In genomic region chr10:64191304-64191703, GRCh38 we compare ENCODE assay signal across 20 cellular contexts.
"Had no signal": no experiment of that assay in that cellular context is flagged by ENCODE, and none has a peak within 500 bp of the region (broad histone marks: within the 10 kb centered on the region; RNA-seq: fewer than 3 reads in every experiment).

No MANE protein-coding gene starts in this region.

- H3K4me1 ChIP-seq: parathyroid adenoma, tibial artery had no signal

- H3K4me1 Mint-ChIP-seq: activated naive CD4-positive, alpha-beta T cell treated with anti-CD3 and anti-CD28 coated beads, Interleukin-2, amount 10 ng/mL, durations not matched to agents 7 days and 5 days; memory B cell; naive thymus-derived CD4-positive, alpha-beta T cell; stimulated activated naive B cell treated with anti-CD40 and anti-IgM and Interleukin-4, amounts not matched to agents 10 μg/mL and 1 μg/mL and 100 μg/mL, for 72 hours had no signal

- H3K36me3 ChIP-seq: neutrophil, tibial artery had no signal

- H3K4me3 ChIP-seq: hepatocyte, mucosa of descending colon, skin epidermis, tibial artery had no signal

- H3K27me3 ChIP-seq: hepatocyte, neutrophil, tibial artery had no signal

- H3K27ac ChIP-seq: hepatocyte, neutrophil, parathyroid adenoma, skin epidermis, tibial artery, VCaP had no signal

- H3K27me3 Mint-ChIP-seq: activated naive CD4-positive, alpha-beta T cell treated with anti-CD3 and anti-CD28 coated beads, Interleukin-2, amount 10 ng/mL, durations not matched to agents 7 days and 5 days; memory B cell; naive thymus-derived CD4-positive, alpha-beta T cell; stimulated activated naive B cell treated with anti-CD40 and anti-IgM and Interleukin-4, amounts not matched to agents 10 μg/mL and 1 μg/mL and 100 μg/mL, for 72 hours had no signal

- H3K9me3 ChIP-seq: mucosa of descending colon, neutrophil, tibial artery had no signal

- H3K27ac Mint-ChIP-seq: activated naive CD4-positive, alpha-beta T cell treated with anti-CD3 and anti-CD28 coated beads, Interleukin-2, amount 10 ng/mL, durations not matched to agents 7 days and 5 days; activated T-helper 2 cell treated with anti-CD3 and anti-CD28 coated beads, Interferon-gamma antibody, Interleukin-2, Interleukin-4, amounts not matched to agents 10 μg/mL and 5 μg/mL and 100 μg/mL, durations not matched to agents 14 hours and 24 hours and 36 hours; memory B cell; naive thymus-derived CD4-positive, alpha-beta T cell; stimulated activated naive B cell treated with anti-CD40 and anti-IgM and Interleukin-4, amounts not matched to agents 10 μg/mL and 1 μg/mL and 100 μg/mL, for 72 hours had no signal

- H3K36me3 Mint-ChIP-seq: activated naive CD4-positive, alpha-beta T cell treated with anti-CD3 and anti-CD28 coated beads, Interleukin-2, amount 10 ng/mL, durations not matched to agents 7 days and 5 days; memory B cell; naive thymus-derived CD4-positive, alpha-beta T cell; stimulated activated naive B cell treated with anti-CD40 and anti-IgM and Interleukin-4, amounts not matched to agents 10 μg/mL and 1 μg/mL and 100 μg/mL, for 72 hours had no signal

- H3K9me3 Mint-ChIP-seq: activated T-helper 2 cell treated with anti-CD3 and anti-CD28 coated beads, Interferon-gamma antibody, Interleukin-2, Interleukin-4, amounts not matched to agents 10 μg/mL and 5 μg/mL and 100 μg/mL, durations not matched to agents 14 hours and 24 hours and 36 hours had no signal

- H3K4me3 Mint-ChIP-seq: activated naive CD4-positive, alpha-beta T cell treated with anti-CD3 and anti-CD28 coated beads, Interleukin-2, amount 10 ng/mL, durations not matched to agents 7 days and 5 days; memory B cell; naive thymus-derived CD4-positive, alpha-beta T cell; stimulated activated naive B cell treated with anti-CD40 and anti-IgM and Interleukin-4, amounts not matched to agents 10 μg/mL and 1 μg/mL and 100 μg/mL, for 72 hours had no signal

- DNase-seq: activated CD4-positive, alpha-beta T cell treated with anti-CD3 and anti-CD28 coated beads for 1 hour; activated CD4-positive, alpha-beta T cell treated with anti-CD3 and anti-CD28 coated beads, Interleukin-2, amount 50 U/mL, for 4 hours; activated naive CD4-positive, alpha-beta T cell treated with anti-CD3 and anti-CD28 coated beads, Interleukin-2, amount 10 ng/mL, durations not matched to agents 7 days and 5 days; activated T-cell treated with anti-CD3 and anti-CD28 coated beads, Interleukin-2, amount 50 U/mL, for 1 hour; islet precursor cell; left ventricle myocardium superior; mucosa of descending colon; naive thymus-derived CD4-positive, alpha-beta T cell; right cardiac atrium; stimulated activated CD4-positive, alpha-beta T cell treated with anti-CD3 and anti-CD28 coated beads, Interleukin-15, amount 100 ng/mL, for 24 hours; stimulated activated CD4-positive, alpha-beta T cell treated with anti-CD3 and anti-CD28 coated beads, Interleukin-4, amount 100 ng/mL, for 1 hour; stimulated activated naive B cell treated with anti-CD40 and anti-IgM and Interleukin-4, amounts not matched to agents 10 μg/mL and 1 μg/mL and 100 μg/mL, for 72 hours; tibial artery had no signal
